Comparison of ENCODE assay signal across 27 cellular contexts in genomic region chr11:31770011-31770410, GRCh38. TPM values are rescaled to one million over a fixed set of nuclear protein-coding genes. Genes with fewer than 3 reads are reported as not detected.
"Had no signal": no experiment of that assay in that cellular context is flagged by ENCODE, and none has a peak within 500 bp of the region (broad histone marks: within the 10 kb centered on the region; RNA-seq: fewer than 3 reads in every experiment).

No MANE protein-coding gene starts in this region.

- H3K36me3 ChIP-seq: left lung, lower lobe of right lung, ovary, right atrium auricular region, stomach, thyroid gland, transverse colon, upper lobe of left lung, vagina had no signal

- H3K27ac ChIP-seq: left lung, lower lobe of right lung, ovary, right atrium auricular region, skin epidermis, stomach, testis, thyroid gland, transverse colon, upper lobe of left lung, vagina had no signal

- H3K9me3 ChIP-seq: left lung, lower lobe of right lung, ovary, right atrium auricular region, stomach, testis, thyroid gland, transverse colon, upper lobe of left lung, vagina had no signal

- H3K4me1 ChIP-seq: left lung, lower lobe of right lung, stomach, testis, thyroid gland, transverse colon, upper lobe of left lung, vagina had no signal

- H3K4me3 ChIP-seq: left lung, lower lobe of right lung, ovary, right atrium auricular region, skin epidermis, stomach, testis, thyroid gland, transverse colon, upper lobe of left lung, vagina had no signal

- H3K27me3 ChIP-seq: left lung, ovary, right atrium auricular region, stomach, testis, thyroid gland, transverse colon, upper lobe of left lung, vagina had no signal

- ATAC-seq: left cardiac atrium; left lung; lower lobe of right lung; naive thymus-derived CD8-positive, alpha-beta T cell; sciatic nerve; stimulated activated naive B cell treated with anti-CD40 and anti-IgM and Interleukin-4, amounts not matched to agents 10 μg/mL and 1 μg/mL and 100 μg/mL, for 72 hours; stimulated activated naive CD8-positive, alpha-beta T cell treated with anti-CD3 and anti-CD28 coated beads, Interleukin-15, Interleukin-2, amounts not matched to agents 100 U/mL and 50 U/mL, for 24 hours had no signal

- DNase-seq: hippocampal formation; kidney glomerular epithelial cell; left cardiac atrium; left lung; lower lobe of right lung; mammary epithelial cell; mesenchymal stem cell; naive thymus-derived CD8-positive, alpha-beta T cell; ovary; stimulated activated CD4-positive, alpha-beta T cell treated with anti-CD3 and anti-CD28 coated beads, Interleukin-12 subunit alpha, Interleukin-12 subunit beta, amount 100 ng/mL, for 4 hours; stimulated activated CD4-positive, alpha-beta T cell treated with anti-CD3 and anti-CD28 coated beads, Interleukin-15, amount 100 ng/mL, for 24 hours; stimulated activated CD4-positive, alpha-beta T cell treated with anti-CD3 and anti-CD28 coated beads, Interleukin-2, amount 100 ng/mL, for 24 hours; stimulated activated CD4-positive, alpha-beta T cell treated with anti-CD3 and anti-CD28 coated beads, Interleukin-4, amount 100 ng/mL, for 1 hour; stimulated activated naive B cell treated with anti-CD40 and anti-IgM and Interleukin-4, amounts not matched to agents 10 μg/mL and 1 μg/mL and 100 μg/mL, for 72 hours; stimulated activated naive CD8-positive, alpha-beta T cell treated with anti-CD3 and anti-CD28 coated beads, Interleukin-15, Interleukin-2, amounts not matched to agents 100 U/mL and 50 U/mL, for 24 hours; stomach; testis; thyroid gland; transverse colon; upper lobe of left lung had no signal

- FAIRE-seq: keratinocyte had no signal

RNA-seq across cellular contexts. Expression of gene PAX6, which starts 41.1 kb away (rescaled TPM):
- total RNA-seq: left cardiac atrium; left lung; liver; lower lobe of right lung; naive thymus-derived CD8-positive, alpha-beta T cell; ovary; right atrium auricular region; sciatic nerve; thyroid gland; upper lobe of left lung; urinary bladder; vagina had no signal
- polyA plus RNA-seq: liver, mammary epithelial cell, ovary, urinary bladder had no signal
